In the genomic region with DNA sequence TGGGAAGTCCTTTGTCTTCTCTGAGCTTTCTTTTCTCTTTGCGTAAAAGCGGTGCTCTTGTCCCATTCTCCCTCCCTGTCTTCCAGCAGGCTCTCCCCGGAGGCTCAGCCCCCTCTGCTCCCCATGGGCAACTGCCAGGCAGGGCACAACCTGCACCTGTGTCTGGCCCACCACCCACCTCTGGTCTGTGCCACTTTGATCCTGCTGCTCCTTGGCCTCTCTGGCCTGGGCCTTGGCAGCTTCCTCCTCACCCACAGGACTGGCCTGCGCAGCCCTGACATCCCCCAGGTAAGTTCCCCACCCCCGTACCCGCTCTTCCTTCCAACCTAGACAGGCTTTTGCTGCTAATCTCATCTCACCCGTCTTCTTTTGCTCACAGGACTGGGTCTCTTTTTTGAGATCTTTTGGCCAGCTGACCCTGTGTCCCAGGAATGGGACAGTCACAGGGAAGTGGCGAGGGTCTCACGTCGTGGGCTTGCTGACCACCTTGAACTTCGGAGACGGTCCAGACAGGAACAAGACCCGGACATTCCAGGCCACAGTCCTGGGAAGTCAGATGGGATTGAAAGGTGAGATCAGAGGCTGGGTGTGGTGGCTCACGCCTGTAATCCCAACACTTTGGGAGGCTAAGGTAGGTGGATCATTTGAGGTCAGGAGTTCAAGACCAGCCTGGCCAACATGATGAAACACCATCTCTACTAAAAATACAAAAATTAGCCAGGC, we compare ENCODE assay signal across 7 cellular contexts. TPM values are rescaled to one million over a fixed set of nuclear protein-coding genes. Genes with fewer than 3 reads are reported as not detected.
DNase-seq lines count a peak whose midpoint lies in the region; ATAC-seq and TF ChIP-seq lines count a peak whose summit lies in the region.

No MANE protein-coding gene starts in this region.

- TF ChIP-seq CTCF in HFF-Myc (IDR thresholded peaks at IDR 0.05; ENCODE audit: low read depth, low read length, missing control alignments): no peak

- DNase-seq in HFF-Myc (ENCODE audit: extremely low read depth, low read depth) (no peak), UCSD-AML1 (lab: John Stamatoyannopoulos, UW; ENCODE audit: unreplicated experiment) (no peak)
- DNase-seq in stimulated activated effector memory CD8-positive, alpha-beta T cell treated with anti-CD3 and anti-CD28 coated beads, Interleukin-12 subunit alpha, Interleukin-12 subunit beta, amount 100 ng/mL, for 72 hours (ENCODE audit: low spot score in 2 of 2): no peak

- H3K4me3 Mint-ChIP-seq in activated T-helper 17 cell treated with anti-CD3 and anti-CD28 coated beads, Interleukin-2, amount 50 U/mL, for 72 hours: peak overlapping the region; percentile 92
- H3K4me3 Mint-ChIP-seq in stimulated activated effector memory CD8-positive, alpha-beta T cell treated with anti-CD3 and anti-CD28 coated beads, Interleukin-12 subunit alpha, Interleukin-12 subunit beta, amount 100 ng/mL, for 72 hours: peak overlapping the region; percentile 84

- peaks cover 21% of the 10 kb centered on the region for H3K36me3 Mint-ChIP-seq in activated T-helper 17 cell treated with anti-CD3 and anti-CD28 coated beads, Interleukin-2, amount 50 U/mL, for 72 hours (ENCODE audit: low read depth)
- H3K36me3 Mint-ChIP-seq in stimulated activated effector memory CD8-positive, alpha-beta T cell treated with anti-CD3 and anti-CD28 coated beads, Interleukin-12 subunit alpha, Interleukin-12 subunit beta, amount 100 ng/mL, for 72 hours: peaks cover 11% of the 10 kb centered on the region

- H3K4me1 ChIP-seq in iPS-20b (ENCODE audit: insufficient read depth, low read length): 0 out of 2 replicates have a peak, but pooled peaks cover 3% of the 10 kb centered on the region

- H3K27ac Mint-ChIP-seq in activated T-helper 17 cell treated with anti-CD3 and anti-CD28 coated beads, Interleukin-2, amount 50 U/mL, for 72 hours: peak overlapping the region; percentile 88
- H3K27ac Mint-ChIP-seq in stimulated activated effector memory CD8-positive, alpha-beta T cell treated with anti-CD3 and anti-CD28 coated beads, Interleukin-12 subunit alpha, Interleukin-12 subunit beta, amount 100 ng/mL, for 72 hours: peak overlapping the region; percentile 89

- H3K4me3 ChIP-seq in HFF-Myc (replicated peaks; ENCODE audit: low read depth, low read length) (peak overlapping the region; percentile 63), iPS-20b (ENCODE audit: low read length) (peak overlapping the region; percentile 82; the same call in 1 of the 2 replicates)

- no peaks in the 10 kb centered on the region for H3K27me3 Mint-ChIP-seq in activated T-helper 17 cell treated with anti-CD3 and anti-CD28 coated beads, Interleukin-2, amount 50 U/mL, for 72 hours

- H3K27ac ChIP-seq in iPS-20b (ENCODE audit: low read length): no peak overlapping the region

- no peak overlapping the region for H3K9ac ChIP-seq in iPS-20b (ENCODE audit: low read depth, low read length)

- no peaks in the 10 kb centered on the region for H3K9me3 ChIP-seq in iPS-20b (ENCODE audit: insufficient read depth, low read depth, low read length)

- no peak for ATAC-seq in activated T-helper 17 cell treated with anti-CD3 and anti-CD28 coated beads, Interleukin-2, amount 50 U/mL, for 72 hours (replicated peaks)
- ATAC-seq in stimulated activated effector memory CD8-positive, alpha-beta T cell treated with anti-CD3 and anti-CD28 coated beads, Interleukin-12 subunit alpha, Interleukin-12 subunit beta, amount 100 ng/mL, for 72 hours: no peak
- ATAC-seq in HG02840 (IDR thresholded peaks at IDR 0.05; ENCODE audit: low FRiP score, unreplicated experiment): no peak
- ATAC-seq in activated CD4-positive, CD25-positive, alpha-beta regulatory T cell treated with anti-CD3 and anti-CD28 coated beads, Interleukin-2, amount 50 U/mL, for 24 hours: no peak

- H3K36me3 ChIP-seq in iPS-20b (ENCODE audit: insufficient read depth, low read depth, low read length): peaks cover 3% of the 10 kb centered on the region

- no peaks in the 10 kb centered on the region for H3K27me3 ChIP-seq in iPS-20b (ENCODE audit: insufficient read depth, low read length)

- H3K4me1 Mint-ChIP-seq in activated T-helper 17 cell treated with anti-CD3 and anti-CD28 coated beads, Interleukin-2, amount 50 U/mL, for 72 hours: peaks cover 17% of the 10 kb centered on the region
- peaks cover 18% of the 10 kb centered on the region for H3K4me1 Mint-ChIP-seq in stimulated activated effector memory CD8-positive, alpha-beta T cell treated with anti-CD3 and anti-CD28 coated beads, Interleukin-12 subunit alpha, Interleukin-12 subunit beta, amount 100 ng/mL, for 72 hours

- H3K9me3 Mint-ChIP-seq in activated T-helper 17 cell treated with anti-CD3 and anti-CD28 coated beads, Interleukin-2, amount 50 U/mL, for 72 hours: no peaks in the 10 kb centered on the region
- H3K9me3 Mint-ChIP-seq in stimulated activated effector memory CD8-positive, alpha-beta T cell treated with anti-CD3 and anti-CD28 coated beads, Interleukin-12 subunit alpha, Interleukin-12 subunit beta, amount 100 ng/mL, for 72 hours: no peaks in the 10 kb centered on the region

RNA-seq across cellular contexts. Expression of a gene that starts 1.3 kb away (rescaled TPM):
- 10 to 100 TPM; 55.2 to 70.8 TPM for total RNA-seq in activated T-helper 17 cell treated with anti-CD3 and anti-CD28 coated beads, Interleukin-2, amount 50 U/mL, for 72 hours

RNA-seq across cellular contexts. Expression of a gene that starts 10.5 kb away (rescaled TPM):
- 10 to 100 TPM; 34.9 to 44.0 TPM for total RNA-seq in activated T-helper 17 cell treated with anti-CD3 and anti-CD28 coated beads, Interleukin-2, amount 50 U/mL, for 72 hours

RNA-seq across cellular contexts. Expression of a gene that starts 32.2 kb away (rescaled TPM):
- 10 to 100 TPM; 23.9 to 34.1 TPM for total RNA-seq in activated T-helper 17 cell treated with anti-CD3 and anti-CD28 coated beads, Interleukin-2, amount 50 U/mL, for 72 hours

RNA-seq across cellular contexts. Expression of a gene that starts 32.9 kb away (rescaled TPM):
- 100 to 1,000 TPM in 1 of 2 donors, 10 to 100 TPM in 1; 77.9 to 116 TPM for total RNA-seq in activated T-helper 17 cell treated with anti-CD3 and anti-CD28 coated beads, Interleukin-2, amount 50 U/mL, for 72 hours

RNA-seq across cellular contexts. Expression of a gene that starts 37.2 kb away (rescaled TPM):
- 10 to 100 TPM; 31.9 to 36.0 TPM for total RNA-seq in activated T-helper 17 cell treated with anti-CD3 and anti-CD28 coated beads, Interleukin-2, amount 50 U/mL, for 72 hours
